6 cellular contexts compared by ENCODE assay signal in genomic region chr10:121766426-121766825, GRCh38.
"Had no signal": no experiment of that assay in that cellular context is flagged by ENCODE, and none has a peak within 500 bp of the region (broad histone marks: within the 10 kb centered on the region; RNA-seq: fewer than 3 reads in every experiment).

No MANE protein-coding gene starts in this region.

- DNase-seq: H9, HCEC 1CT, HFFc6 had no signal

- ATAC-seq: GM23338, HepG2 had no signal

- H3K4me3 ChIP-seq: GM23338 had no signal

- H3K4me1 Mint-ChIP-seq: H9, IgD-negative memory B cell had no signal

- H3K9me3 Mint-ChIP-seq: HFFc6 had no signal

- H3K27ac Mint-ChIP-seq: GM23338, HFFc6 had no signal

- H3K4me2 ChIP-seq: GM23338 had no signal

- H3K4me3 Mint-ChIP-seq: GM23338, H9, HFFc6, IgD-negative memory B cell had no signal

- H3K27me3 Mint-ChIP-seq: IgD-negative memory B cell had no signal

- H2AFZ ChIP-seq: GM23338 had no signal
